22 cellular contexts compared by ENCODE assay signal in the genomic region with DNA sequence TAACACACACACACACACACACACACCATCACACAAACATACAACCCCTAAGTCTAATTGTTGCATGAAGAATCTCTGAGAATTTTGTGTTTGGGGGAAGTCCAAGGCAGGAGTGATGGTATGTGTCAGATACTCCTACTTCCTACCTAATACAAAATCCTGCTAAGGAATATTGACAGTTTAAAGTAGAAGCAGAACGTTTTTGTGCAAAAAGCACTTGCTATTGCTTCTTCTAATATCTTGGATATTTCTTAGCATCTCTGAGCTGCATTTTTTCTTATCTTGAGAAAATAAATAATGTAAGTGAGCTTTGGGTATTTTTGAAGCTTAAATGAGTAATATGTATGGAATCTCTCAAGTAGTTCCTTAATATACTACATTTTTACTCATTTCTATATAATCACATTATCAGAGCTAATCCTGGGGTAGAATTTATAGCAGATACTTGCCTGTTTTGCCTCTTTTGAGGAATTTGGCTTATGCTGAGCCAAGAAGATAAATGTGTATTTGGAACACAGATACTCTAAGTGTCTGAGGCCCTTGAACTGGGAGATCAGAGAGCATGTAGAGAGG.
DNase-seq lines count a peak whose midpoint lies in the region; ATAC-seq, FAIRE-seq and TF ChIP-seq lines count a peak whose summit lies in the region.
"Had no signal": no experiment of that assay in that cellular context is flagged by ENCODE, and none has a peak within 500 bp of the region (broad histone marks: within the 10 kb centered on the region; RNA-seq: fewer than 3 reads in every experiment).

No MANE protein-coding gene starts in this region.

- no TSS peak for BruUV-seq in HCT116 (replicated peaks; lab: Mats Ljungman, UMichigan)

- H4K20me1 ChIP-seq in HCT116 (ENCODE audit: insufficient read depth) = no peaks in the 10 kb centered on the region
- H4K20me1 ChIP-seq in astrocyte (ENCODE audit: insufficient read depth, low read length) = no peaks in the 10 kb centered on the region

- H3K4me2 ChIP-seq in HCT116 (ENCODE audit: low read length) = peak overlapping the region; percentile 10; the same call in 1 of the 2 replicates
- peak overlapping the region; percentile 70 for H3K4me2 ChIP-seq in astrocyte (ENCODE audit: low read length)
- H3K4me2 ChIP-seq in skeletal muscle satellite cell (ENCODE audit: low read length) = peak overlapping the region; percentile 66

- peak; percentile 49; the same call in 1 of the 2 replicates for ATAC-seq in HCT116
- ATAC-seq: activated T-cell treated with anti-CD3 and anti-CD28 coated beads, Interleukin-2, amount 50 U/mL, for 72 hours; body of pancreas; right cardiac atrium; stimulated activated naive B cell treated with anti-CD40 and anti-IgM and Interleukin-4, amounts not matched to agents 10 μg/mL and 1 μg/mL and 100 μg/mL, for 72 hours had no signal

- H3K9me2 ChIP-seq in HCT116 (ENCODE audit: insufficient read depth) = no peaks in the 10 kb centered on the region

- H3K9me3 Mint-ChIP-seq in astrocyte (ENCODE audit: unreplicated experiment) = no peaks in the 10 kb centered on the region
- peaks cover 22% of the 10 kb centered on the region for H3K9me3 Mint-ChIP-seq in T-helper 2 cell treated with Interferon-gamma antibody and Interleukin-4, amounts not matched to agents 5 μg/mL and 100 μg/mL, for 36 hours
- H3K9me3 Mint-ChIP-seq in activated CD4-positive, alpha-beta T cell treated with anti-CD3 and anti-CD28 coated beads, Interleukin-2, amount 10 ng/mL, durations not matched to agents 7 days and 5 days = peaks cover 3% of the 10 kb centered on the region

- POLR2A ChIA-PET in HCT116 (lab: Charles Lee) = interaction anchor here (0.6 kb wide), 1 partner anchor 34 kb away, joined by 3 read pairs; no protein-coding TSS in a partner anchor
- POLR2A ChIA-PET in activated CD4-positive, alpha-beta T cell treated with anti-CD3 and anti-CD28 coated beads, Interleukin-2, amount 10 ng/mL, durations not matched to agents 7 days and 5 days (lab: Charles Lee) = no interaction called here

- CTCF ChIA-PET in HCT116 (lab: Charles Lee) = no interaction called here
- CTCF ChIA-PET in activated CD4-positive, alpha-beta T cell treated with anti-CD3 and anti-CD28 coated beads, Interleukin-2, amount 10 ng/mL, durations not matched to agents 7 days and 5 days (lab: Charles Lee) = no interaction called here

- no peak overlapping the region for H3K9ac ChIP-seq in HCT116 (ENCODE audit: low read length)
- no peak overlapping the region for H3K9ac ChIP-seq in astrocyte (ENCODE audit: low read length)
- peak overlapping the region; percentile 64 for H3K9ac ChIP-seq in skeletal muscle satellite cell (ENCODE audit: low read depth, low read length)

- H3K4me3 Mint-ChIP-seq in astrocyte (ENCODE audit: unreplicated experiment) = no peak overlapping the region
- H3K4me3 Mint-ChIP-seq in T-helper 2 cell treated with Interferon-gamma antibody and Interleukin-4, amounts not matched to agents 5 μg/mL and 100 μg/mL, for 36 hours = no peak overlapping the region
- no peak overlapping the region for H3K4me3 Mint-ChIP-seq in activated CD4-positive, alpha-beta T cell treated with anti-CD3 and anti-CD28 coated beads, Interleukin-2, amount 10 ng/mL, durations not matched to agents 7 days and 5 days
- H3K4me3 Mint-ChIP-seq: activated CD4-positive, alpha-beta memory T cell treated with anti-CD3 and anti-CD28 coated beads, Interleukin-2, amount 10 ng/mL, durations not matched to agents 7 days and 5 days; activated naive CD4-positive, alpha-beta T cell treated with anti-CD3 and anti-CD28 coated beads, Interleukin-2, amount 50 U/mL, for 24 hours; activated T-cell treated with anti-CD3 and anti-CD28 coated beads, Interleukin-2, amount 50 U/mL, for 72 hours; B cell; dendritic cell treated with granulocyte-macrophage colony-stimulating factor and Interleukin-4, amounts not matched to agents 40 ng/mL and 50 ng/mL, for 4 days; stimulated activated naive B cell treated with anti-CD40 and anti-IgM and Interleukin-4, amounts not matched to agents 10 μg/mL and 1 μg/mL and 100 μg/mL, for 72 hours had no signal

- H3K4me1 ChIP-seq in HCT116 (ENCODE audit: control insufficient read depth in 1 of 2, insufficient read depth in 2 of 2, low read length in 2 of 2) (peaks cover 11 to 31% of the 10 kb centered on the region in 2 experiments), astrocyte (ENCODE audit: insufficient read depth, low read length) (peaks cover 19% of the 10 kb centered on the region), skeletal muscle satellite cell (ENCODE audit: control insufficient read depth, insufficient read depth, low read length) (peaks cover 41% of the 10 kb centered on the region)
- H3K4me1 ChIP-seq: body of pancreas, left ventricle myocardium inferior, thyroid gland had no signal

- no peak for TF ChIP-seq RAD21 in HCT116 (IDR thresholded peaks at IDR 0.05; ENCODE audit: low read depth)

- no peaks in the 10 kb centered on the region for H3K79me2 ChIP-seq in HCT116 (ENCODE audit: insufficient read depth, low read length)
- no peaks in the 10 kb centered on the region for H3K79me2 ChIP-seq in astrocyte (ENCODE audit: insufficient read depth, low read length)

- intact Hi-C loops in HCT116 (cut with micrococcal nuclease) = no loop called here

- no peaks in the 10 kb centered on the region for H3K27me3 ChIP-seq in HCT116 (ENCODE audit: insufficient read depth, low read length)
- no peaks in the 10 kb centered on the region for H3K27me3 ChIP-seq in astrocyte (ENCODE audit: insufficient read depth, low read length)
- no peaks in the 10 kb centered on the region for H3K27me3 ChIP-seq in skeletal muscle satellite cell (ENCODE audit: control insufficient read depth, insufficient read depth, low read length)
- H3K27me3 ChIP-seq: body of pancreas, neutrophil, thyroid gland had no signal

- no peak for TF ChIP-seq CTCF in HCT116 (IDR thresholded peaks at IDR 0.05 in 2 of 3, conservative IDR thresholded peaks at IDR 0.05 in 1 of 3; ENCODE audit: borderline replicate concordance in 1 of 3, insufficient read depth in 1 of 3, low read depth in 2 of 3, low read length in 2 of 3)
- no peak for TF ChIP-seq CTCF in astrocyte (IDR thresholded peaks at IDR 0.05; ENCODE audit: insufficient read depth, low read depth, low read length)
- no peak for TF ChIP-seq CTCF in fibroblast of the aortic adventitia (IDR thresholded peaks at IDR 0.05; ENCODE audit: insufficient read depth, low read length)

- H2AFZ ChIP-seq in HCT116 (ENCODE audit: low read depth, low read length, poor library complexity, severe bottlenecking) (peak overlapping the region; percentile 80), astrocyte (ENCODE audit: low read depth, low read length) (no peak overlapping the region)

- no peaks in the 10 kb centered on the region for H3K27me3 Mint-ChIP-seq in astrocyte (ENCODE audit: low read depth, unreplicated experiment)
- no peaks in the 10 kb centered on the region for H3K27me3 Mint-ChIP-seq in T-helper 2 cell treated with Interferon-gamma antibody and Interleukin-4, amounts not matched to agents 5 μg/mL and 100 μg/mL, for 36 hours (ENCODE audit: low read depth)
- no peaks in the 10 kb centered on the region for H3K27me3 Mint-ChIP-seq in activated CD4-positive, alpha-beta T cell treated with anti-CD3 and anti-CD28 coated beads, Interleukin-2, amount 10 ng/mL, durations not matched to agents 7 days and 5 days
- H3K27me3 Mint-ChIP-seq: activated CD4-positive, alpha-beta memory T cell treated with anti-CD3 and anti-CD28 coated beads, Interleukin-2, amount 10 ng/mL, durations not matched to agents 7 days and 5 days; activated naive CD4-positive, alpha-beta T cell treated with anti-CD3 and anti-CD28 coated beads, Interleukin-2, amount 50 U/mL, for 24 hours; B cell; dendritic cell treated with granulocyte-macrophage colony-stimulating factor and Interleukin-4, amounts not matched to agents 40 ng/mL and 50 ng/mL, for 4 days; stimulated activated naive B cell treated with anti-CD40 and anti-IgM and Interleukin-4, amounts not matched to agents 10 μg/mL and 1 μg/mL and 100 μg/mL, for 72 hours had no signal

- H3K9me3 ChIP-seq in HCT116 (ENCODE audit: control insufficient read depth in 1 of 2, insufficient read depth in 1 of 2, low read depth in 1 of 2, low read length in 2 of 2) = no peaks in the 10 kb centered on the region; a peak in 1 of 4 replicates
- H3K9me3 ChIP-seq in astrocyte (ENCODE audit: insufficient read depth, low read depth, low read length) = no peaks in the 10 kb centered on the region
- no peaks in the 10 kb centered on the region for H3K9me3 ChIP-seq in skeletal muscle satellite cell (replicated peaks; ENCODE audit: low read length)
- H3K9me3 ChIP-seq: body of pancreas, left ventricle myocardium inferior, neutrophil, thyroid gland had no signal

- peak; percentile 92 for FAIRE-seq in astrocyte (lab: Jason Lieb, UNC)

- H3K4me3 ChIP-seq in HCT116 (replicated peaks in 1 of 2; ENCODE audit: low read depth in 1 of 2, low read length in 2 of 2) (no peak overlapping the region), astrocyte (ENCODE audit: insufficient read depth, low read depth, low read length) (no peak overlapping the region), fibroblast of the aortic adventitia (ENCODE audit: low read depth, low read length) (no peak overlapping the region), skeletal muscle satellite cell (ENCODE audit: low read length) (no peak overlapping the region)
- H3K4me3 ChIP-seq: body of pancreas, left ventricle myocardium inferior, thyroid gland had no signal

- peak overlapping the region; percentile 75 for H3K27ac Mint-ChIP-seq in astrocyte (ENCODE audit: unreplicated experiment)
- H3K27ac Mint-ChIP-seq in T-helper 2 cell treated with Interferon-gamma antibody and Interleukin-4, amounts not matched to agents 5 μg/mL and 100 μg/mL, for 36 hours = no peak overlapping the region
- H3K27ac Mint-ChIP-seq in activated CD4-positive, alpha-beta T cell treated with anti-CD3 and anti-CD28 coated beads, Interleukin-2, amount 10 ng/mL, durations not matched to agents 7 days and 5 days = no peak overlapping the region
- H3K27ac Mint-ChIP-seq: activated CD4-positive, alpha-beta memory T cell treated with anti-CD3 and anti-CD28 coated beads, Interleukin-2, amount 10 ng/mL, durations not matched to agents 7 days and 5 days; activated naive CD4-positive, alpha-beta T cell treated with anti-CD3 and anti-CD28 coated beads, Interleukin-2, amount 50 U/mL, for 24 hours; activated T-cell treated with anti-CD3 and anti-CD28 coated beads, Interleukin-2, amount 50 U/mL, for 72 hours; B cell; dendritic cell treated with granulocyte-macrophage colony-stimulating factor and Interleukin-4, amounts not matched to agents 40 ng/mL and 50 ng/mL, for 4 days; stimulated activated naive B cell treated with anti-CD40 and anti-IgM and Interleukin-4, amounts not matched to agents 10 μg/mL and 1 μg/mL and 100 μg/mL, for 72 hours had no signal

- peak overlapping the region; percentile 44; the same call in 1 of the 2 replicates for H3K27ac ChIP-seq in HCT116 (ENCODE audit: low read depth, low read length)
- peak overlapping the region; percentile 49 for H3K27ac ChIP-seq in astrocyte (ENCODE audit: low read depth, low read length)
- H3K27ac ChIP-seq: body of pancreas, left ventricle myocardium inferior, neutrophil, thyroid gland had no signal

- DNase-seq in HCT116 (ENCODE audit: low read depth, low spot score) (no peak), astrocyte (ENCODE audit: low read depth) (peak; percentile 56), fibroblast of the aortic adventitia (ENCODE audit: low read depth) (peak; percentile 72), NCI-H2029 (lab: John Stamatoyannopoulos, UW) (no peak)
- DNase-seq in T-helper 2 cell treated with Interferon-gamma antibody and Interleukin-4, amounts not matched to agents 5 μg/mL and 100 μg/mL, for 36 hours (ENCODE audit: low spot score) = no peak
- DNase-seq in activated CD4-positive, alpha-beta T cell treated with anti-CD3 and anti-CD28 coated beads, Interleukin-2, amount 10 ng/mL, durations not matched to agents 7 days and 5 days = no peak
- DNase-seq: activated CD4-positive, alpha-beta memory T cell treated with anti-CD3 and anti-CD28 coated beads, Interleukin-2, amount 10 ng/mL, durations not matched to agents 7 days and 5 days; activated T-cell treated with anti-CD3 and anti-CD28 coated beads, Interleukin-2, amount 50 U/mL, for 72 hours; body of pancreas; COR-L47; left ventricle myocardium inferior; NCI-H1092; NCI-H526 treated with DMSO at 0.1 percent for 48 hours; right cardiac atrium; Right ventricle myocardium superior; stimulated activated naive B cell treated with anti-CD40 and anti-IgM and Interleukin-4, amounts not matched to agents 10 μg/mL and 1 μg/mL and 100 μg/mL, for 72 hours; thyroid gland had no signal

- H3K36me3 ChIP-seq in HCT116 (ENCODE audit: control insufficient read depth in 1 of 2, insufficient read depth in 2 of 2, low read length in 2 of 2) (no peaks in the 10 kb centered on the region), astrocyte (ENCODE audit: insufficient read depth, low read length) (no peaks in the 10 kb centered on the region), skeletal muscle satellite cell (ENCODE audit: insufficient read depth, low read length) (no peaks in the 10 kb centered on the region)
- H3K36me3 ChIP-seq: left ventricle myocardium inferior, neutrophil, thyroid gland had no signal

- peaks cover 18% of the 10 kb centered on the region for H3K4me1 Mint-ChIP-seq in astrocyte (ENCODE audit: low read depth, unreplicated experiment)
- H3K4me1 Mint-ChIP-seq in T-helper 2 cell treated with Interferon-gamma antibody and Interleukin-4, amounts not matched to agents 5 μg/mL and 100 μg/mL, for 36 hours (ENCODE audit: low read depth) = no peaks in the 10 kb centered on the region
- H3K4me1 Mint-ChIP-seq in activated CD4-positive, alpha-beta T cell treated with anti-CD3 and anti-CD28 coated beads, Interleukin-2, amount 10 ng/mL, durations not matched to agents 7 days and 5 days = no peaks in the 10 kb centered on the region
- H3K4me1 Mint-ChIP-seq: activated CD4-positive, alpha-beta memory T cell treated with anti-CD3 and anti-CD28 coated beads, Interleukin-2, amount 10 ng/mL, durations not matched to agents 7 days and 5 days; activated naive CD4-positive, alpha-beta T cell treated with anti-CD3 and anti-CD28 coated beads, Interleukin-2, amount 50 U/mL, for 24 hours; B cell; stimulated activated naive B cell treated with anti-CD40 and anti-IgM and Interleukin-4, amounts not matched to agents 10 μg/mL and 1 μg/mL and 100 μg/mL, for 72 hours had no signal

- H3K36me3 Mint-ChIP-seq in astrocyte (ENCODE audit: low read depth, unreplicated experiment) = no peaks in the 10 kb centered on the region
- H3K36me3 Mint-ChIP-seq in T-helper 2 cell treated with Interferon-gamma antibody and Interleukin-4, amounts not matched to agents 5 μg/mL and 100 μg/mL, for 36 hours (ENCODE audit: low read depth) = no peaks in the 10 kb centered on the region
- H3K36me3 Mint-ChIP-seq in activated CD4-positive, alpha-beta T cell treated with anti-CD3 and anti-CD28 coated beads, Interleukin-2, amount 10 ng/mL, durations not matched to agents 7 days and 5 days (ENCODE audit: low read depth) = no peaks in the 10 kb centered on the region
- H3K36me3 Mint-ChIP-seq: activated naive CD4-positive, alpha-beta T cell treated with anti-CD3 and anti-CD28 coated beads, Interleukin-2, amount 50 U/mL, for 24 hours; stimulated activated naive B cell treated with anti-CD40 and anti-IgM and Interleukin-4, amounts not matched to agents 10 μg/mL and 1 μg/mL and 100 μg/mL, for 72 hours had no signal

- RAD21 ChIA-PET in HCT116 (lab: Charles Lee; ENCODE audit: low non-redundant PET in 1 of 2, low total read pairs in 2 of 2, uncharacterized antibody in 2 of 2, unreplicated experiment in 2 of 2) = no interaction called here

- no peak for TF ChIP-seq POLR2A in HCT116 (IDR thresholded peaks at IDR 0.05; ENCODE audit: borderline replicate concordance, extremely low read depth, insufficient read depth, insufficient read length)

Comparison
In these comparisons a context has a peak if more than half of its experiments do, and no peak if none do; other contexts are left out.
1. DNase-seq: peak in astrocyte (single experiment) and fibroblast of the aortic adventitia (single experiment); none in HCT116 (single experiment), T-helper 2 cell treated with Interferon-gamma antibody and Interleukin-4, amounts not matched to agents 5 μg/mL and 100 μg/mL, for 36 hours (single experiment), NCI-H2029 (single experiment) and activated CD4-positive, alpha-beta T cell treated with anti-CD3 and anti-CD28 coated beads, Interleukin-2, amount 10 ng/mL, durations not matched to agents 7 days and 5 days (single experiment).
2. H3K4me2 ChIP-seq: peak in every context shown above with its lines; median percentile 70 in astrocyte; 66 in skeletal muscle satellite cell; 10 in HCT116.